9 cellular contexts compared by ENCODE assay signal in genomic region chr17:74852237-74853047, GRCh38. TPM values are rescaled to one million over a fixed set of nuclear protein-coding genes. Genes with fewer than 3 reads are reported as not detected.
DNase-seq lines count a peak whose midpoint lies in the region; ATAC-seq and TF ChIP-seq lines count a peak whose summit lies in the region.
"Had no signal": no experiment of that assay in that cellular context is flagged by ENCODE, and none has a peak within 500 bp of the region (broad histone marks: within the 10 kb centered on the region; RNA-seq: fewer than 3 reads in every experiment).

No MANE protein-coding gene starts in this region.

- H4K20me1 ChIP-seq in DND-41 (ENCODE audit: insufficient read depth, low read length): peaks cover 12% of the 10 kb centered on the region; the same call in 1 of the 2 replicates

- TF ChIP-seq EP300 in ovary (IDR thresholded peaks at IDR 0.05): no peak

- H3K4me3 ChIP-seq in DND-41 (ENCODE audit: low read depth in 1 of 2, low read length in 2 of 2): peak overlapping the region in 1 of 2 experiments; percentile 58; a peak in 3 of 4 replicates
- peak overlapping the region in 1 of 4 donors; percentile 31 for H3K4me3 ChIP-seq in Peyer's patch
- no peak overlapping the region for H3K4me3 ChIP-seq in ovary

- WGBS in ovary, 3 donors: 8 to 18% (median 16%) methylated on average over 46 to 76 of the region's 76 CpGs

- H3K27me3 ChIP-seq in DND-41 (ENCODE audit: insufficient read depth, low read length, poor library complexity): peaks cover under 1% of the 10 kb centered on the region
- peaks cover 0 to 24% of the 10 kb centered on the region in 2 donors for H3K27me3 ChIP-seq in Peyer's patch
- H3K27me3 ChIP-seq in ovary: peaks cover 9% of the 10 kb centered on the region

- peaks cover 6 to 10% (median 8%) of the 10 kb centered on the region in 4 donors for H3K4me1 Mint-ChIP-seq in naive thymus-derived CD8-positive, alpha-beta T cell

- no peaks in the 10 kb centered on the region for H3K36me3 ChIP-seq in DND-41 (ENCODE audit: insufficient read depth, low read length)
- no peaks in the 10 kb centered on the region for H3K36me3 ChIP-seq in Peyer's patch
- no peaks in the 10 kb centered on the region for H3K36me3 ChIP-seq in ovary

- POLR2A ChIA-PET in naive thymus-derived CD8-positive, alpha-beta T cell (lab: Charles Lee): interaction anchor here (0.9 to 1.3 kb wide), 3 partner anchors 9 to 437 kb away, joined by 3 to 5 read pairs (median 4); partner anchors contain the start of genes FDXR and SLC25A19

- peak overlapping the region; percentile 68 for H3K4me2 ChIP-seq in DND-41 (ENCODE audit: insufficient read depth, low read length)

- no peak for TF ChIP-seq CTCF in DND-41 (IDR thresholded peaks at IDR 0.05; ENCODE audit: borderline replicate concordance, extremely low read depth, low read length, poor library complexity, severe bottlenecking)
- no peak for TF ChIP-seq CTCF in Peyer's patch (IDR thresholded peaks at IDR 0.05)
- TF ChIP-seq CTCF in ovary (IDR thresholded peaks at IDR 0.05): no peak

- ATAC-seq in DND-41 (ENCODE audit: insufficient read depth, low read depth): peak; percentile 81
- ATAC-seq in naive thymus-derived CD8-positive, alpha-beta T cell: peak; percentile 91 to 94

- H3K9me3 ChIP-seq in DND-41 (ENCODE audit: insufficient read depth, low read length, severe bottlenecking): no peaks in the 10 kb centered on the region
- no peaks in the 10 kb centered on the region for H3K9me3 ChIP-seq in Peyer's patch
- H3K9me3 ChIP-seq in ovary: no peaks in the 10 kb centered on the region

- no peaks in the 10 kb centered on the region for H3K9me3 Mint-ChIP-seq in naive thymus-derived CD8-positive, alpha-beta T cell

- H2AFZ ChIP-seq in DND-41 (ENCODE audit: low read depth, low read length): peak overlapping the region; percentile 73

- peaks cover 25 to 63% (median 51%) of the 10 kb centered on the region in 5 donors for H3K27me3 Mint-ChIP-seq in naive thymus-derived CD8-positive, alpha-beta T cell

- no peak overlapping the region; the same call in 1 of the 2 replicates for H3K27ac ChIP-seq in DND-41 (ENCODE audit: low read length)
- no peak overlapping the region for H3K27ac ChIP-seq in Peyer's patch
- no peak overlapping the region for H3K27ac ChIP-seq in ovary

- no peak for TF ChIP-seq POLR2A in Peyer's patch (IDR thresholded peaks at IDR 0.05)
- no peak for TF ChIP-seq POLR2A in ovary (IDR thresholded peaks at IDR 0.05)

- no peak overlapping the region for H3K27ac Mint-ChIP-seq in naive thymus-derived CD8-positive, alpha-beta T cell

- peaks cover 21% of the 10 kb centered on the region for H3K4me1 ChIP-seq in DND-41 (ENCODE audit: insufficient read depth, low read length)
- peaks cover 0 to 12% (median 5%) of the 10 kb centered on the region in 4 donors for H3K4me1 ChIP-seq in Peyer's patch
- no peaks in the 10 kb centered on the region for H3K4me1 ChIP-seq in ovary (ENCODE audit: insufficient read depth)

- DNase-seq in DND-41: peak; percentile 70
- DNase-seq in Peyer's patch: peak; percentile 25 to 62 (median 60)
- peak; percentile 15 for DNase-seq in activated naive CD8-positive, alpha-beta T cell treated with anti-CD3 and anti-CD28 coated beads, Interleukin-2, amount 50 U/mL, for 16 hours (ENCODE audit: low read depth, low spot score)
- peak in 9 of 10 donors; percentile 20 to 75 (median 57) for DNase-seq in naive thymus-derived CD8-positive, alpha-beta T cell
- DNase-seq in GOT3 (lab: John Stamatoyannopoulos, UW): no peak
- no peak for DNase-seq in ovary
- no peak for DNase-seq in dedifferentiated amniotic fluid mesenchymal stem cell (ENCODE audit: extremely low spot score)
- DNase-seq in occipital lobe (lab: John Stamatoyannopoulos, UW): no peak

- intact Hi-C loops in ovary (cut with DNase I): no loop called here

- peak overlapping the region; percentile 63 to 84 (median 75) for H3K4me3 Mint-ChIP-seq in naive thymus-derived CD8-positive, alpha-beta T cell

- no peaks in the 10 kb centered on the region for H3K36me3 Mint-ChIP-seq in naive thymus-derived CD8-positive, alpha-beta T cell

- H3K79me2 ChIP-seq in DND-41 (ENCODE audit: insufficient read depth, low read length): no peaks in the 10 kb centered on the region

- peak overlapping the region; percentile 43 for H3K9ac ChIP-seq in DND-41 (ENCODE audit: low read depth, low read length)

RNA-seq across cellular contexts. Expression of gene GRIN2C, which starts 7.2 kb away (rescaled TPM):
- 1 to 10 TPM in 1 of 4 donors, under 1 TPM in 1, not detected in 2; 0.13 to 2.7 TPM for total RNA-seq in Peyer's patch
- under 1 TPM in 1 of 2 experiments, not detected in 1; 0.08 TPM for total RNA-seq in naive thymus-derived CD8-positive, alpha-beta T cell
- under 1 TPM in 1 of 3 donors, not detected in 2; 0.08 TPM for polyA plus RNA-seq in naive thymus-derived CD8-positive, alpha-beta T cell
- total RNA-seq in ovary: under 1 TPM; 0.11 to 0.82 (median 0.32) TPM
- polyA plus RNA-seq in ovary: under 1 TPM; 0.36 to 0.58 TPM
- total RNA-seq in occipital lobe: 0.47 TPM

RNA-seq across cellular contexts. Expression of gene FDXR, which starts 20.4 kb away (rescaled TPM):
- total RNA-seq in Peyer's patch (10 to 100 TPM in 3 of 4 donors, 1 to 10 TPM in 1; 1.7 to 16.1 (median 13.1) TPM), ovary (10 to 100 TPM; 11.1 to 50.8 (median 43.4) TPM), occipital lobe (3.1 TPM)
- total RNA-seq in naive thymus-derived CD8-positive, alpha-beta T cell: 10 to 100 TPM; 10.7 to 12.7 TPM
- polyA plus RNA-seq in naive thymus-derived CD8-positive, alpha-beta T cell: 1 to 10 TPM; 3.9 to 7.2 (median 4.2) TPM
- polyA plus RNA-seq in ovary: 10 to 100 TPM; 13.6 to 26.5 TPM

RNA-seq across cellular contexts. Expression of gene FADS6, which starts 41.0 kb away (rescaled TPM):
- total RNA-seq in Peyer's patch: 100 to 1,000 TPM in 1 of 4 donors, 10 to 100 TPM in 2, not detected in 1; 79.9 to 161 (median 82.1) TPM
- not detected for total RNA-seq in naive thymus-derived CD8-positive, alpha-beta T cell
- not detected for polyA plus RNA-seq in naive thymus-derived CD8-positive, alpha-beta T cell
- total RNA-seq in ovary: under 1 TPM in 1 of 7 donors, not detected in 6; 0.42 TPM
- under 1 TPM in 1 of 2 donors, not detected in 1; 0.12 TPM for polyA plus RNA-seq in ovary
- 0.16 TPM for total RNA-seq in occipital lobe
- total RNA-seq: glomerular endothelial cell had no signal

Comparison
In these comparisons a context has a peak if more than half of its experiments do, and no peak if none do; other contexts are left out.
1. DNase-seq: peak in DND-41 (single experiment), Peyer's patch (3 of 3), activated naive CD8-positive, alpha-beta T cell treated with anti-CD3 and anti-CD28 coated beads, Interleukin-2, amount 50 U/mL, for 16 hours (single experiment) and naive thymus-derived CD8-positive, alpha-beta T cell (9 of 10); none in GOT3 (single experiment), ovary (0 of 5), dedifferentiated amniotic fluid mesenchymal stem cell (single experiment) and occipital lobe (single experiment).